Comparison of ENCODE assay signal across 17 cellular contexts in the genomic region with DNA sequence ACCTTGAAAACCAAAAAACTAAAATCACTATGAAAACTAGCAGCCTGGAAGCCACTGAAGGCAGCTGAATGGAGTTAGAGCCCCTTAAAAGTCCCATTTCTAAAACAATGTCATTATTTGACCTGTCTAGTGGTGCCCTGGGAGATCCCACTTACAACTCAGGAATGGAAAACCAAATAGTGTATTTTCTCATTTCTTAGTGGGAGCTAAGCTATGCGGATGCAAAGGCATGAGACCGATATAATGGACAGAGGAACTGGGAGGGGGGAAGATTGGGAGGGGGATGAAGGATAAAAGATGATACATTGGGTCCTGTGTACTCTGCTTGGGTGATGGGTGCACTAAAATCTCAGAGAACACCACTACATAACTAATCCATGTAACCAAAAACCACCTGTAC. TPM values are rescaled to one million over a fixed set of nuclear protein-coding genes. Genes with fewer than 3 reads are reported as not detected.
DNase-seq lines count a peak whose midpoint lies in the region; ATAC-seq and TF ChIP-seq lines count a peak whose summit lies in the region.
"Had no signal": no experiment of that assay in that cellular context is flagged by ENCODE, and none has a peak within 500 bp of the region (broad histone marks: within the 10 kb centered on the region; RNA-seq: fewer than 3 reads in every experiment).

No MANE protein-coding gene starts in this region.

- H3K9me3 ChIP-seq in heart right ventricle (no peaks in the 10 kb centered on the region), lung (ENCODE audit: control insufficient read depth in 2 of 2, insufficient read depth in 1 of 2, low read length in 1 of 2) (no peaks in the 10 kb centered on the region), uterus (no peaks in the 10 kb centered on the region)

- no peaks in the 10 kb centered on the region for H3K79me2 ChIP-seq in mesendoderm (ENCODE audit: control insufficient read depth, insufficient read depth, low read length)

- H3K36me3 ChIP-seq in heart right ventricle (no peaks in the 10 kb centered on the region), lung (ENCODE audit: control insufficient read depth in 2 of 2, insufficient read depth in 2 of 2, low read length in 2 of 2) (no peaks in the 10 kb centered on the region), uterus (no peaks in the 10 kb centered on the region), mesendoderm (ENCODE audit: control insufficient read depth, insufficient read depth, low read length) (no peaks in the 10 kb centered on the region)

- peaks cover 0 to 43% (median 20%) of the 10 kb centered on the region in 9 donors for H3K4me1 ChIP-seq in heart right ventricle
- no peaks in the 10 kb centered on the region for H3K4me1 ChIP-seq in lung (ENCODE audit: control insufficient read depth in 2 of 2, insufficient read depth in 2 of 2, low read length in 2 of 2)
- H3K4me1 ChIP-seq in uterus = no peaks in the 10 kb centered on the region
- H3K4me1 ChIP-seq in mesendoderm (ENCODE audit: control insufficient read depth, low read depth, low read length) = no peaks in the 10 kb centered on the region

- H3K4me2 ChIP-seq in mesendoderm (ENCODE audit: low read length) = no peak overlapping the region

- DNase-seq in heart right ventricle (no peak), left cardiac atrium (no peak), lung (ENCODE audit: low spot score) (no peak), uterus (no peak), mesendoderm (no peak)
- DNase-seq in stimulated activated CD8-positive, alpha-beta memory T cell treated with anti-CD3 and anti-CD28 coated beads, Interleukin-4, amount 100 ng/mL, for 48 hours = no peak
- DNase-seq: activated CD8-positive, alpha-beta memory T cell treated with anti-CD3 and anti-CD28 coated beads, Interleukin-2, amount 50 U/mL, for 48 hours; NCI-H1105 treated with DMSO at 0.1 percent for 48 hours; NCI-H226; stimulated activated naive B cell treated with anti-CD40 and anti-IgM and Interleukin-4, amounts not matched to agents 10 μg/mL and 1 μg/mL and 100 μg/mL, for 72 hours had no signal

- H3K23ac ChIP-seq in mesendoderm (ENCODE audit: low read length) = no peak overlapping the region

- intact Hi-C loops in heart right ventricle (cut with DNase I) (loop anchor here in 2 of 10 donors (2.0 to 5.0 kb wide), 2 partner anchors 42 to 43 kb away; a partner anchor contains a TSS), left cardiac atrium (cut with DNase I) (no loop called here), uterus (cut with DNase I; ENCODE audit: low total_unique reads) (no loop called here)

- 54 to 72% methylated on average over 2 of the region's 2 CpGs for WGBS in heart right ventricle, 2 donors
- WGBS in lung, 2 donors = 49 to 50% methylated on average over 2 of the region's 2 CpGs
- WGBS in mesendoderm (ENCODE audit: extremely low coverage, insufficient coverage, low lambda C conversion rate) = no CpG with 5 or more reads among the region's 2 CpGs

- no peaks in the 10 kb centered on the region for H3K27me3 Mint-ChIP-seq in activated naive CD8-positive, alpha-beta T cell
- H3K27me3 Mint-ChIP-seq: dendritic cell treated with granulocyte-macrophage colony-stimulating factor and Interleukin-4, amounts not matched to agents 40 ng/mL and 50 ng/mL, for 4 days; stimulated activated naive B cell treated with anti-CD40 and anti-IgM and Interleukin-4, amounts not matched to agents 10 μg/mL and 1 μg/mL and 100 μg/mL, for 72 hours had no signal

- peak overlapping the region in 3 of 10 donors; percentile 7 to 18 (median 11) for H3K4me3 ChIP-seq in heart right ventricle
- H3K4me3 ChIP-seq in lung = no peak overlapping the region
- no peak overlapping the region for H3K4me3 ChIP-seq in uterus
- no peak overlapping the region for H3K4me3 ChIP-seq in mesendoderm (ENCODE audit: low read length)

- TF ChIP-seq CTCF in heart right ventricle (IDR thresholded peaks at IDR 0.05) = no peak
- TF ChIP-seq CTCF in lung (IDR thresholded peaks at IDR 0.05; ENCODE audit: control extremely low read depth, extremely low read depth) = no peak
- no peak for TF ChIP-seq CTCF in uterus (IDR thresholded peaks at IDR 0.05)

- H3K27me3 ChIP-seq in heart right ventricle (no peaks in the 10 kb centered on the region), lung (ENCODE audit: control insufficient read depth, insufficient read depth) (no peaks in the 10 kb centered on the region), uterus (no peaks in the 10 kb centered on the region), mesendoderm (ENCODE audit: insufficient read depth, low read length, poor library complexity) (no peaks in the 10 kb centered on the region)

- no peak overlapping the region for H2AK5ac ChIP-seq in mesendoderm (ENCODE audit: low read length)

- TF ChIP-seq POLR2A in uterus (IDR thresholded peaks at IDR 0.05) = no peak

- no peak overlapping the region for H2BK15ac ChIP-seq in mesendoderm (replicated peaks; ENCODE audit: low read depth)

- H3K4me3 Mint-ChIP-seq in activated naive CD8-positive, alpha-beta T cell = peak overlapping the region; percentile 10
- H3K4me3 Mint-ChIP-seq: dendritic cell treated with granulocyte-macrophage colony-stimulating factor and Interleukin-4, amounts not matched to agents 40 ng/mL and 50 ng/mL, for 4 days; IgD-negative memory B cell; stimulated activated naive B cell treated with anti-CD40 and anti-IgM and Interleukin-4, amounts not matched to agents 10 μg/mL and 1 μg/mL and 100 μg/mL, for 72 hours had no signal

- peaks cover 4% of the 10 kb centered on the region for H3K9me3 Mint-ChIP-seq in activated naive CD8-positive, alpha-beta T cell (ENCODE audit: low read depth)
- H3K9me3 Mint-ChIP-seq: dendritic cell treated with granulocyte-macrophage colony-stimulating factor and Interleukin-4, amounts not matched to agents 40 ng/mL and 50 ng/mL, for 4 days; stimulated activated naive B cell treated with anti-CD40 and anti-IgM and Interleukin-4, amounts not matched to agents 10 μg/mL and 1 μg/mL and 100 μg/mL, for 72 hours had no signal

- peaks cover 23% of the 10 kb centered on the region for H3K36me3 Mint-ChIP-seq in activated naive CD8-positive, alpha-beta T cell
- H3K36me3 Mint-ChIP-seq: IgD-negative memory B cell; stimulated activated naive B cell treated with anti-CD40 and anti-IgM and Interleukin-4, amounts not matched to agents 10 μg/mL and 1 μg/mL and 100 μg/mL, for 72 hours had no signal

- H2BK5ac ChIP-seq in mesendoderm (ENCODE audit: low read length) = no peak overlapping the region

- no peak overlapping the region for H3K18ac ChIP-seq in mesendoderm (ENCODE audit: low read length)

- H3K27ac ChIP-seq in heart right ventricle (peak overlapping the region; percentile 6 to 88 (median 68)), lung (ENCODE audit: low read depth in 1 of 2, low read length in 1 of 2) (peak overlapping the region; percentile 17 to 45), uterus (peak overlapping the region; percentile 42 to 70), mesendoderm (ENCODE audit: low read depth, low read length) (no peak overlapping the region)

- H3K27ac Mint-ChIP-seq in activated naive CD8-positive, alpha-beta T cell = peak overlapping the region; percentile 96
- H3K27ac Mint-ChIP-seq: IgD-negative memory B cell; stimulated activated naive B cell treated with anti-CD40 and anti-IgM and Interleukin-4, amounts not matched to agents 10 μg/mL and 1 μg/mL and 100 μg/mL, for 72 hours had no signal

- H4K5ac ChIP-seq in mesendoderm (ENCODE audit: low read length) = no peak overlapping the region

- no peak overlapping the region for H2BK120ac ChIP-seq in mesendoderm (ENCODE audit: low read depth, low read length)

- H3K79me1 ChIP-seq in mesendoderm (ENCODE audit: low read length) = no peaks in the 10 kb centered on the region

- no peak overlapping the region for H3K56ac ChIP-seq in mesendoderm (ENCODE audit: low read length)

- ATAC-seq in heart right ventricle = peak in 1 of 8 donors; percentile 51
- no peak for ATAC-seq in left cardiac atrium
- no peak for ATAC-seq in lung (ENCODE audit: insufficient read depth, low FRiP score)
- no peak for ATAC-seq in HG03108 (IDR thresholded peaks at IDR 0.05; ENCODE audit: unreplicated experiment)
- ATAC-seq: stimulated activated naive B cell treated with anti-CD40 and anti-IgM and Interleukin-4, amounts not matched to agents 10 μg/mL and 1 μg/mL and 100 μg/mL, for 72 hours had no signal

- H3K9ac ChIP-seq in mesendoderm (ENCODE audit: low read length) = no peak overlapping the region

- no peak overlapping the region for H3K4ac ChIP-seq in mesendoderm (ENCODE audit: low read depth, low read length)

- peaks cover 82% of the 10 kb centered on the region for H3K4me1 Mint-ChIP-seq in activated naive CD8-positive, alpha-beta T cell (ENCODE audit: low read depth)

- no peak overlapping the region for H4K8ac ChIP-seq in mesendoderm (ENCODE audit: low read depth, low read length)

RNA-seq across cellular contexts. Expression of a gene that starts 9.8 kb away (rescaled TPM):
- total RNA-seq in heart right ventricle = 10 to 100 TPM in 1 of 10 donors, 1 to 10 TPM in 9; 2.1 to 17.5 (median 4.6) TPM
- 1 to 10 TPM; 5.3 to 5.8 TPM for polyA plus RNA-seq in heart right ventricle
- 1 to 10 TPM; 7.0 to 9.2 TPM for total RNA-seq in left cardiac atrium
- total RNA-seq in lung = 10 to 100 TPM; 14.1 to 24.9 TPM
- polyA plus RNA-seq in lung = 10 to 100 TPM; 10.7 to 22.0 TPM
- total RNA-seq in uterus = 10 to 100 TPM; 20.1 to 59.7 (median 35.1) TPM
- not detected for polyA plus RNA-seq in mesendoderm (2013, experiment 1 of 2)
- polyA plus RNA-seq in mesendoderm (2013, experiment 2 of 2) = not detected
- total RNA-seq: astrocyte, H1 had no signal
- polyA plus RNA-seq: H1 had no signal

RNA-seq across cellular contexts. Expression of a gene that starts 40.7 kb away (rescaled TPM):
- total RNA-seq in heart right ventricle = 10 to 100 TPM in 1 of 10 donors, 1 to 10 TPM in 9; 2.4 to 11.2 (median 4.3) TPM
- 10 to 100 TPM in 1 of 2 donors, 1 to 10 TPM in 1; 8.4 to 11.0 TPM for polyA plus RNA-seq in heart right ventricle
- total RNA-seq in left cardiac atrium = 1 to 10 TPM; 4.5 to 7.0 TPM
- 1 to 10 TPM; 4.6 to 9.5 TPM for total RNA-seq in lung
- 10 to 100 TPM in 1 of 2 donors, 1 to 10 TPM in 1; 5.7 to 10.0 TPM for polyA plus RNA-seq in lung
- total RNA-seq in uterus = 10 to 100 TPM in 2 of 4 donors, 1 to 10 TPM in 2; 4.0 to 19.1 (median 9.9) TPM
- not detected for polyA plus RNA-seq in mesendoderm (2013, experiment 1 of 2)
- polyA plus RNA-seq in mesendoderm (2013, experiment 2 of 2) = not detected
- total RNA-seq: astrocyte, H1 had no signal
- polyA plus RNA-seq: H1 had no signal

RNA-seq across cellular contexts. Expression of a gene that starts 43.5 kb away (rescaled TPM):
- total RNA-seq in heart right ventricle (10 to 100 TPM; 13.7 to 42.9 (median 25.5) TPM), left cardiac atrium (10 to 100 TPM; 35.4 to 36.8 TPM), lung (10 to 100 TPM; 38.9 to 53.7 TPM), uterus (10 to 100 TPM; 37.3 to 71.0 (median 60.9) TPM)
- polyA plus RNA-seq in heart right ventricle (10 to 100 TPM; 20.2 to 24.3 TPM), lung (10 to 100 TPM; 12.1 to 41.2 TPM)
- polyA plus RNA-seq in mesendoderm (2013, experiment 1 of 2) = not detected
- polyA plus RNA-seq in mesendoderm (2013, experiment 2 of 2) = not detected
- total RNA-seq: astrocyte, H1 had no signal
- polyA plus RNA-seq: fibroblast of lung, H1 had no signal
